16 cellular contexts compared by ENCODE assay signal in the genomic region with DNA sequence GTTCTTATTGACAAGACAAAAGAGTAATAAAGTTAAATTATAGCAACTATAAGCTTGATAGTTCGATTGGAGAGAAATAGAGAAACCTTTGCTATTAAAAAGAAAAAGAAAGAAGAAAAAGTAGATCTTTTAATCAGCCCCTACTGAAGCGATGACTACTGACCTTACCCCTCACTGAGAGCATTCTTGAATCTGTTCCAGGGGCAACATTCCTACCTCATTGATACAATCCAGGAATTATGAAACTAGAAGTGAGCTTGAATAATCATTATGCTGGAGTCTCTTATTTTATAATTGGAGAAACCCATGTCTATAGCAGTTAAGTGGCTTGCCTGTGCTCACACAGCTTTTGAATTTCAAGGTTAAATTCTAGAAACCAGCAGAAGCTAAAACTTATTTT.
DNase-seq lines count a peak whose midpoint lies in the region; ATAC-seq and TF ChIP-seq lines count a peak whose summit lies in the region.
"Had no signal": no experiment of that assay in that cellular context is flagged by ENCODE, and none has a peak within 500 bp of the region (broad histone marks: within the 10 kb centered on the region; RNA-seq: fewer than 3 reads in every experiment).

No MANE protein-coding gene starts in this region.

- WGBS in body of pancreas, 2 donors: 28 to 31% methylated on average over 2 of the region's 2 CpGs
- 71% methylated on average over 1 to 2 of the region's 2 CpGs for WGBS in gastroesophageal sphincter (ENCODE audit: low coverage in 1 of 2), 2 donors

- TF ChIP-seq EP300 in Ishikawa (IDR thresholded peaks at IDR 0.05; ENCODE audit: borderline replicate concordance): peak; percentile 37; the same call in 1 of the 2 replicates
- TF ChIP-seq EP300 in gastroesophageal sphincter (IDR thresholded peaks at IDR 0.05): no peak

- H3K36me3 ChIP-seq in ACC112 (ENCODE audit: insufficient read depth, low read length): no peaks in the 10 kb centered on the region
- H3K36me3 ChIP-seq in body of pancreas (replicated peaks in 1 of 2; ENCODE audit: insufficient read depth in 1 of 2, low read depth in 2 of 2): no peaks in the 10 kb centered on the region
- H3K36me3 ChIP-seq in gastroesophageal sphincter: no peaks in the 10 kb centered on the region
- H3K36me3 ChIP-seq: spleen, tibial nerve had no signal

- H3K4me3 ChIP-seq in ACC112 (ENCODE audit: low read depth, low read length): no peak overlapping the region
- H3K4me3 ChIP-seq in body of pancreas: no peak overlapping the region
- H3K4me3 ChIP-seq in gastroesophageal sphincter: no peak overlapping the region
- H3K4me3 ChIP-seq: spleen, tibial nerve had no signal

- no peaks in the 10 kb centered on the region for H3K79me2 ChIP-seq in ACC112 (ENCODE audit: control insufficient read depth, insufficient read depth, low read length, unreplicated experiment)

- peaks cover 6% of the 10 kb centered on the region for H3K4me1 ChIP-seq in ACC112 (ENCODE audit: control insufficient read depth, insufficient read depth, low read length, unreplicated experiment)
- H3K4me1 ChIP-seq in body of pancreas: peaks cover 8% of the 10 kb centered on the region
- H3K4me1 ChIP-seq in gastroesophageal sphincter: no peaks in the 10 kb centered on the region
- H3K4me1 ChIP-seq: spleen, tibial nerve had no signal

- H3K9me3 ChIP-seq in body of pancreas (no peaks in the 10 kb centered on the region), gastroesophageal sphincter (peaks cover 0 to 2% (median 0%) of the 10 kb centered on the region in 3 donors)
- H3K9me3 ChIP-seq: tibial nerve had no signal

- H2AFZ ChIP-seq in ACC112 (ENCODE audit: low read length, unreplicated experiment): peak overlapping the region; percentile 8

- H3K27me3 ChIP-seq in ACC112 (ENCODE audit: insufficient read depth, low read length) (peaks cover 4% of the 10 kb centered on the region; the same call in 1 of the 2 replicates), body of pancreas (no peaks in the 10 kb centered on the region), gastroesophageal sphincter (peaks cover 9% of the 10 kb centered on the region)
- H3K27me3 ChIP-seq: spleen, tibial nerve had no signal

- no peak overlapping the region; the same call in 1 of the 2 replicates for H3K27ac ChIP-seq in ACC112 (ENCODE audit: low read depth, low read length)
- peak overlapping the region; percentile 25 to 78 (median 56) for H3K27ac ChIP-seq in body of pancreas
- no peak overlapping the region for H3K27ac ChIP-seq in gastroesophageal sphincter
- H3K27ac ChIP-seq: spleen, tibial nerve had no signal

- DNase-seq in body of pancreas (peak in 2 of 4 donors; percentile 29 to 37), kidney tubule cell (ENCODE audit: low spot score) (peak; percentile 86), NK-92 (lab: John Stamatoyannopoulos, UW; ENCODE audit: unreplicated experiment) (no peak), COLO668 (lab: John Stamatoyannopoulos, UW; ENCODE audit: unreplicated experiment) (no peak)
- DNase-seq: activated CD4-positive, alpha-beta T cell treated with anti-CD3 and anti-CD28 coated beads, Interleukin-2, amount 50 U/mL, for 48 hours; activated gamma-delta T cell treated with Interleukin-2 at 50 U/mL for 16 hours; KG1; left cardiac atrium; nephron progenitor cell; spleen; T-helper 2 cell had no signal

- intact Hi-C loops in body of pancreas (cut with DNase I): no loop called here

- TF ChIP-seq RAD21 in Ishikawa (IDR thresholded peaks at IDR 0.05; ENCODE audit: low read depth): no peak

- peak; percentile 96 for ATAC-seq in body of pancreas
- ATAC-seq in gastroesophageal sphincter: no peak
- no peak for ATAC-seq in GM18873 (IDR thresholded peaks at IDR 0.05; ENCODE audit: low FRiP score, unreplicated experiment)

- TF ChIP-seq POLR2A in body of pancreas (IDR thresholded peaks at IDR 0.05) (no peak), gastroesophageal sphincter (IDR thresholded peaks at IDR 0.05) (no peak)

- no peak for TF ChIP-seq CTCF in body of pancreas (IDR thresholded peaks at IDR 0.05)
- no peak for TF ChIP-seq CTCF in gastroesophageal sphincter (IDR thresholded peaks at IDR 0.05)

TF ChIP-seq in Ishikawa, 13 proteins besides CTCF, POLR2A, EP300 and RAD21:
- peak; percentile 82 for TF ChIP-seq TEAD4 (IDR thresholded peaks at IDR 0.05)
- TF ChIP-seq NFIC (IDR thresholded peaks at IDR 0.05): peak; percentile 90
- TF ChIP-seq CEBPB (IDR thresholded peaks at IDR 0.05): peak; percentile 56
- no peak for TF ChIP-seq FOXM1 (IDR thresholded peaks at IDR 0.05; ENCODE audit: borderline replicate concordance, low read depth)
- no peak for TF ChIP-seq YY1 (IDR thresholded peaks at IDR 0.05; ENCODE audit: low read depth)
- no peak for TF ChIP-seq TAF1 (IDR thresholded peaks at IDR 0.05; ENCODE audit: low read depth)
- TF ChIP-seq, protein P1, sequence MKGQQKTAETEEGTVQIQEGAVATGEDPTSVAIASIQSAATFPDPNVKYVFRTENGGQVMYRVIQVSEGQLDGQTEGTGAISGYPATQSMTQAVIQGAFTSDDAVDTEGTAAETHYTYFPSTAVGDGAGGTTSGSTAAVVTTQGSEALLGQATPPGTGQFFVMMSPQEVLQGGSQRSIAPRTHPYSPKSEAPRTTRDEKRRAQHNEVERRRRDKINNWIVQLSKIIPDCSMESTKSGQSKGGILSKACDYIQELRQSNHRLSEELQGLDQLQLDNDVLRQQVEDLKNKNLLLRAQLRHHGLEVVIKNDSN (IDR thresholded peaks at IDR 0.05): no peak
- TF ChIP-seq EGR1 (IDR thresholded peaks at IDR 0.05): no peak
TF ChIP-seq in Ishikawa: peak in this region for 3.

Comparison
In these comparisons a context has a peak if more than half of its experiments do, and no peak if none do; other contexts are left out.
1. H3K27ac ChIP-seq: peak in body of pancreas (4 of 4); none in ACC112 (single experiment) and gastroesophageal sphincter (0 of 4).